Comparison of ENCODE assay signal across 18 cellular contexts in the genomic region with DNA sequence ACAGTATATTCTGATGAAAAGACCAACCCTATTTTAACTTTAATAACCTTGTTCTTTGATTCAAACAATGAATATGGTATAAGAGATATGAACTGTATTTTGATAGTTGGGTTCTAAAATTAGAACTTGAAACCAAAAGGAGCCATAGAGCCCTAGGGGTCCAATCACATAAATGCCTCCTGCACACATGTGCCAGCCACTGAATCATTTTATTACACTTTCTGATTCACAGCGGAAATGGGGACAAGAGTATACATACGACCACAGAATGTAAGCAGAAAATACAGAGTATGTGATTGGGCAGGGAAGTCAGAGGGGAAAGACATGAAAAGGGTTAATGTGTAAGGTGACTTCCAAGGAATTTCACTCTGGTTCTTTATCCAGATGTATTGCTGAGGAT.
DNase-seq lines count a peak whose midpoint lies in the region; ATAC-seq, FAIRE-seq and TF ChIP-seq lines count a peak whose summit lies in the region.
"Had no signal": no experiment of that assay in that cellular context is flagged by ENCODE, and none has a peak within 500 bp of the region (broad histone marks: within the 10 kb centered on the region; RNA-seq: fewer than 3 reads in every experiment).

No MANE protein-coding gene starts in this region.

- intact Hi-C loops in Panc1 (cut with micrococcal nuclease; ENCODE audit: unreplicated experiment), result no loop called here

- ATAC-seq in Panc1 (no peak), GM19463 (IDR thresholded peaks at IDR 0.05; ENCODE audit: unreplicated experiment) (no peak)

- H3F3A ChIP-seq in GM23248 (ENCODE audit: insufficient read depth), result no peaks in the 10 kb centered on the region

- H3K9ac ChIP-seq in GM23248, result no peak overlapping the region
- peak overlapping the region; percentile 13; the same call in 1 of the 2 replicates for H3K9ac ChIP-seq in KMS-11

- in situ Hi-C loops in GM23248 (cut with MboI), result no loop called here
- in situ Hi-C loops in Panc1 (cut with HindIII; ENCODE audit: low pct_unique_long_range_greater_than_20kb, low sequenced_read_pairs), result no loop called here

- H3K27me3 ChIP-seq in GM23248 (replicated peaks; ENCODE audit: insufficient read depth) (no peaks in the 10 kb centered on the region), KMS-11 (ENCODE audit: insufficient read depth, low read depth) (no peaks in the 10 kb centered on the region), Panc1 (ENCODE audit: control insufficient read depth, insufficient read depth, low read length) (no peaks in the 10 kb centered on the region), small intestine (ENCODE audit: control insufficient read depth in 2 of 2, insufficient read depth in 2 of 2, low read length in 2 of 2) (no peaks in the 10 kb centered on the region)

- BruUV-seq in Panc1 (replicated peaks; lab: Mats Ljungman, UMichigan), result no TSS peak

- FAIRE-seq in small intestine (lab: Jason Lieb, UNC), result no peak
- FAIRE-seq: H1, HTR-8/SVneo had no signal

- H3K36me3 ChIP-seq in GM23248 (ENCODE audit: low read depth), result no peaks in the 10 kb centered on the region
- H3K36me3 ChIP-seq in KMS-11 (ENCODE audit: insufficient read depth), result no peaks in the 10 kb centered on the region
- H3K36me3 ChIP-seq in Panc1 (ENCODE audit: control insufficient read depth, insufficient read depth, low read length), result no peaks in the 10 kb centered on the region; the same call in 1 of the 2 replicates
- no peaks in the 10 kb centered on the region for H3K36me3 ChIP-seq in small intestine (ENCODE audit: control insufficient read depth in 2 of 2, insufficient read depth in 2 of 2, low read length in 2 of 2)

- POLR2A ChIA-PET in Panc1 (lab: Charles Lee), result no interaction called here

- H3K4me2 ChIP-seq in GM23248 (ENCODE audit: unreplicated experiment) (no peak overlapping the region), KMS-11 (peak overlapping the region; percentile 56)

- H4K20me1 ChIP-seq in GM23248 (ENCODE audit: insufficient read depth), result no peaks in the 10 kb centered on the region
- no peaks in the 10 kb centered on the region for H4K20me1 ChIP-seq in KMS-11 (ENCODE audit: insufficient read depth)

- H3K4me1 ChIP-seq in GM23248 (ENCODE audit: insufficient read depth) (0 out of 2 replicates have a peak, but pooled peaks cover 5% of the 10 kb centered on the region), KMS-11 (ENCODE audit: low read depth, poor library complexity, severe bottlenecking) (peaks cover 40% of the 10 kb centered on the region), Panc1 (ENCODE audit: control insufficient read depth, insufficient read depth, low read length) (no peaks in the 10 kb centered on the region), small intestine (ENCODE audit: control insufficient read depth in 2 of 2, insufficient read depth in 1 of 2, low read depth in 1 of 2, low read length in 1 of 2) (no peaks in the 10 kb centered on the region)

- H3K79me2 ChIP-seq in GM23248 (ENCODE audit: insufficient read depth) (no peaks in the 10 kb centered on the region), KMS-11 (ENCODE audit: insufficient read depth, low read depth) (no peaks in the 10 kb centered on the region)

- CTCF ChIA-PET in Panc1 (lab: Charles Lee), result no interaction called here

- H3K9me2 ChIP-seq in GM23248 (ENCODE audit: insufficient read depth), result no peaks in the 10 kb centered on the region

- no peak for TF ChIP-seq CTCF in KMS-11 (conservative IDR thresholded peaks at IDR 0.05; ENCODE audit: low read depth, low read length)
- no peak for TF ChIP-seq CTCF in Panc1 (IDR thresholded peaks at IDR 0.05)

- no peak overlapping the region for H3K4me3 ChIP-seq in GM23248
- no peak overlapping the region for H3K4me3 ChIP-seq in KMS-11 (IDR thresholded peaks at IDR 0.05; ENCODE audit: insufficient read depth, low read depth, low read length)
- H3K4me3 ChIP-seq in Panc1 (ENCODE audit: low read depth in 2 of 2, low read length in 2 of 2), result no peak overlapping the region
- H3K4me3 ChIP-seq in small intestine (ENCODE audit: low read depth in 1 of 2, low read length in 2 of 2), result no peak overlapping the region

- H3K9me3 ChIP-seq in GM23248 (ENCODE audit: low read depth), result no peaks in the 10 kb centered on the region
- peaks cover 12% of the 10 kb centered on the region; the same call in 1 of the 2 replicates for H3K9me3 ChIP-seq in Panc1 (ENCODE audit: control insufficient read depth, insufficient read depth, low read depth, low read length)
- no peaks in the 10 kb centered on the region for H3K9me3 ChIP-seq in small intestine (ENCODE audit: control insufficient read depth, low read depth)

- DNase-seq in GM23248, result peak; percentile 22
- DNase-seq in Panc1 (ENCODE audit: low read depth, low spot score), result no peak
- peak; percentile 9 for DNase-seq in myocyte (ENCODE audit: low read depth)
- no peak for DNase-seq in MV-4-11 (lab: John Stamatoyannopoulos, UW)
- no peak for DNase-seq in small intestine
- DNase-seq: ACHN; C1 segment of cervical spinal cord; CD8-positive, alpha-beta memory T cell; DMS53; Kasumi-1; NCI-H187; NCI-H226; NCI-H524 had no signal

- H2AFZ ChIP-seq in GM23248, result peak overlapping the region; percentile 9; the same call in 1 of the 2 replicates
- peak overlapping the region; percentile 11 for H2AFZ ChIP-seq in KMS-11 (ENCODE audit: low read depth)

- WGBS in GM23248 (ENCODE audit: low coverage in 1 of 2, low lambda C conversion rate in 2 of 2, missing lambda C conversion rate in 2 of 2), 2 experiments, result 40 to 54% methylated on average over 2 of the region's 2 CpGs
- 77 to 85% (median 82%) methylated on average over 2 of the region's 2 CpGs for WGBS in small intestine, 3 donors

- no peak overlapping the region for H3K27ac ChIP-seq in GM23248
- peak overlapping the region; percentile 61 for H3K27ac ChIP-seq in KMS-11
- H3K27ac ChIP-seq in Panc1 (ENCODE audit: low read length), result peak overlapping the region; percentile 29; the same call in 1 of the 2 replicates
- H3K27ac ChIP-seq in small intestine (ENCODE audit: low read depth in 1 of 2, low read length in 1 of 2), result no peak overlapping the region
- H3K27ac ChIP-seq: HL-60 had no signal

Comparison
In these comparisons a context has a peak if more than half of its experiments do, and no peak if none do; other contexts are left out.
1. DNase-seq: peak in GM23248 (single experiment) and myocyte (single experiment); none in Panc1 (single experiment), MV-4-11 (single experiment) and small intestine (single experiment).
2. H3K27ac ChIP-seq: peak in KMS-11 (single experiment) and Panc1 (single experiment); none in GM23248 (single experiment) and small intestine (0 of 2).